ENCODE assay signal across 22 cellular contexts in the genomic region with DNA sequence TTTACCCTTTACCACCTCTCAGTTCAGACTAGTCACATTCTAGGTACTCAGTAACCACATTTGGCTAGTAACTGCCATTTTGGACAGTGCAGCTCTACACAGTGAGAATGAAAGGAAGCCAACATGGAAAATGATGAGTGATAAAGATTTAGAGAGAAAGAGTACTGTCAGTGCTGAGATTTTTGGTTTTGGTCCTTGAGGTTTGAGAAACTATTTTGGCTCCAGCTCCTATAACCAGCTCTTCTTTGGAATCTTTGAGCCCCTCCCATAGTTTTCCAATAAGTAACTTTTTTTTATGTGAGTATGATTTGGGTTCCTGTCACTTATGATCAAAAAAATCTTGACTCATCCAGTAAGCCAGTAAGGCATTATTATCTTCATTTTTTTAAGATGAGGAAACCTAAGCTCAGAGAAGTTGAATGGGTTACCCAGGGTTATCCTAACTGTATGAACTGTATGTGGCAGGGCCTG.
A peak's percentile ranks its signal among the peaks of the same experiment; 100 is the strongest.
DNase-seq lines count a peak whose midpoint lies in the region; ATAC-seq and TF ChIP-seq lines count a peak whose summit lies in the region.
"Had no signal": no experiment of that assay in that cellular context is flagged by ENCODE, and none has a peak within 500 bp of the region (broad histone marks: within the 10 kb centered on the region; RNA-seq: fewer than 3 reads in every experiment).

No MANE protein-coding gene starts in this region.

- no peaks in the 10 kb centered on the region for H3K9me3 ChIP-seq in osteoblast (ENCODE audit: low read depth, low read length)
- H3K9me3 ChIP-seq: BE2C, esophagus squamous epithelium, right lobe of liver, SJCRH30 had no signal

- TF ChIP-seq CTCF in osteoblast (IDR thresholded peaks at IDR 0.05; ENCODE audit: extremely low read depth, low read depth, low read length) = no peak

- peak; percentile 96 to 98 for ATAC-seq in activated CD4-positive, CD25-positive, alpha-beta regulatory T cell treated with anti-CD3 and anti-CD28 coated beads, Interleukin-2, amount 50 U/mL, for 24 hours
- ATAC-seq in SK-N-SH treated with all-trans-retinoic acid at 6 μM for 48 hours (peak; percentile 74), GM18870 (IDR thresholded peaks at IDR 0.05; ENCODE audit: unreplicated experiment) (no peak), HG02759 (IDR thresholded peaks at IDR 0.05; ENCODE audit: unreplicated experiment) (no peak)
- ATAC-seq: right lobe of liver had no signal

- H2AFZ ChIP-seq in osteoblast (ENCODE audit: low read length) = no peak overlapping the region

- no peak overlapping the region for H3K4me2 ChIP-seq in osteoblast (ENCODE audit: insufficient read depth, low read length)

- no peaks in the 10 kb centered on the region for H3K36me3 ChIP-seq in osteoblast (ENCODE audit: insufficient read depth, low read length)
- H3K36me3 ChIP-seq: BE2C, esophagus squamous epithelium, right lobe of liver, SJCRH30 had no signal

- DNase-seq in activated CD4-positive, CD25-positive, alpha-beta regulatory T cell (lab: John Stamatoyannopoulos, UW) = no peak
- DNase-seq in GM03348 (ENCODE audit: low spot score) (peak; percentile 60), osteoblast (ENCODE audit: insufficient read length, low spot score, missing footprints) (peak; percentile 58)
- DNase-seq in stimulated activated naive CD4-positive, alpha-beta T cell (lab: John Stamatoyannopoulos, UW) = no peak
- DNase-seq: activated CD4-positive, alpha-beta T cell treated with anti-CD3 and anti-CD28 coated beads for 4 hours; BE2C; cortex of kidney; esophagus squamous epithelium; H9; Karpas-422; NCI-H1092; NCI-H1930; NCI-H526 treated with DMSO at 0.1 percent for 48 hours; right lobe of liver; SJCRH30; stimulated activated CD4-positive, alpha-beta T cell treated with anti-CD3 and anti-CD28 coated beads, Interleukin-15, amount 100 ng/mL, for 24 hours had no signal

- peaks cover 18% of the 10 kb centered on the region for H3K4me1 ChIP-seq in osteoblast (ENCODE audit: insufficient read depth, low read length)
- H3K4me1 ChIP-seq: BE2C, right lobe of liver, SJCRH30 had no signal

- no peaks in the 10 kb centered on the region for H4K20me1 ChIP-seq in osteoblast (ENCODE audit: insufficient read depth, low read length)

- no peaks in the 10 kb centered on the region for H3K79me2 ChIP-seq in osteoblast (ENCODE audit: insufficient read depth, low read length)

- H3K4me3 ChIP-seq in osteoblast (ENCODE audit: insufficient read depth, low read length) = no peak overlapping the region
- H3K4me3 ChIP-seq: esophagus squamous epithelium, lung, right lobe of liver, SJCRH30 had no signal

- H3K27me3 ChIP-seq in osteoblast (ENCODE audit: insufficient read depth, low read length) = no peaks in the 10 kb centered on the region
- H3K27me3 ChIP-seq: BE2C, esophagus squamous epithelium, right lobe of liver, SJCRH30 had no signal

- H3K27ac ChIP-seq in osteoblast (ENCODE audit: low read depth, low read length) = peak overlapping the region; percentile 22
- H3K27ac ChIP-seq: 22Rv1, esophagus squamous epithelium, right lobe of liver, SJCRH30 had no signal

TF ChIP-seq in SK-N-SH treated with all-trans-retinoic acid at 6 μM for 48 hours, 23 proteins besides CTCF, POLR2A, EP300 and RAD21:
- no peak for TF ChIP-seq ZNF8 (CRISPR knock-in tag; IDR thresholded peaks at IDR 0.05)
- TF ChIP-seq SNAI2 (CRISPR knock-in tag; IDR thresholded peaks at IDR 0.05) = no peak
- TF ChIP-seq ZNF565 (CRISPR knock-in tag; conservative IDR thresholded peaks at IDR 0.05; ENCODE audit: low read depth) = no peak
- TF ChIP-seq ISL1 (CRISPR knock-in tag; IDR thresholded peaks at IDR 0.05) = no peak
- no peak for TF ChIP-seq CSDC2 (CRISPR knock-in tag; IDR thresholded peaks at IDR 0.05)
- TF ChIP-seq, protein P1, sequence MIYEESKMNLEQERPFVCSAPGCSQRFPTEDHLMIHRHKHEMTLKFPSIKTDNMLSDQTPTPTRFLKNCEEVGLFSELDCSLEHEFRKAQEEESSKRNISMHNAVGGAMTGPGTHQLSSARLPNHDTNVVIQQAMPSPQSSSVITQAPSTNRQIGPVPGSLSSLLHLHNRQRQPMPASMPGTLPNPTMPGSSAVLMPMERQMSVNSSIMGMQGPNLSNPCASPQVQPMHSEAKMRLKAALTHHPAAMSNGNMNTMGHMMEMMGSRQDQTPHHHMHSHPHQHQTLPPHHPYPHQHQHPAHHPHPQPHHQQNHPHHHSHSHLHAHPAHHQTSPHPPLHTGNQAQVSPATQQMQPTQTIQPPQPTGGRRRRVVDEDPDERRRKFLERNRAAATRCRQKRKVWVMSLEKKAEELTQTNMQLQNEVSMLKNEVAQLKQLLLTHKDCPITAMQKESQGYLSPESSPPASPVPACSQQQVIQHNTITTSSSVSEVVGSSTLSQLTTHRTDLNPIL (CRISPR knock-in tag; IDR thresholded peaks at IDR 0.05; ENCODE audit: low read depth) = no peak
- TF ChIP-seq, protein P2, sequence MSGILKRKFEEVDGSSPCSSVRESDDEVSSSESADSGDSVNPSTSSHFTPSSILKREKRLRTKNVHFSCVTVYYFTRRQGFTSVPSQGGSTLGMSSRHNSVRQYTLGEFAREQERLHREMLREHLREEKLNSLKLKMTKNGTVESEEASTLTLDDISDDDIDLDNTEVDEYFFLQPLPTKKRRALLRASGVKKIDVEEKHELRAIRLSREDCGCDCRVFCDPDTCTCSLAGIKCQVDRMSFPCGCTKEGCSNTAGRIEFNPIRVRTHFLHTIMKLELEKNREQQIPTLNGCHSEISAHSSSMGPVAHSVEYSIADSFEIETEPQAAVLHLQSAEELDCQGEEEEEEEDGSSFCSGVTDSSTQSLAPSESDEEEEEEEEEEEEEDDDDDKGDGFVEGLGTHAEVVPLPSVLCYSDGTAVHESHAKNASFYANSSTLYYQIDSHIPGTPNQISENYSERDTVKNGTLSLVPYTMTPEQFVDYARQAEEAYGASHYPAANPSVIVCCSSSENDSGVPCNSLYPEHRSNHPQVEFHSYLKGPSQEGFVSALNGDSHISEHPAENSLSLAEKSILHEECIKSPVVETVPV (CRISPR knock-in tag; IDR thresholded peaks at IDR 0.05) = no peak
- TF ChIP-seq ZFP30 (CRISPR knock-in tag; IDR thresholded peaks at IDR 0.05) = no peak
- TF ChIP-seq OSR1 (CRISPR knock-in tag; IDR thresholded peaks at IDR 0.05) = no peak
- no peak for TF ChIP-seq ZFP3 (CRISPR knock-in tag; IDR thresholded peaks at IDR 0.05)
- no peak for TF ChIP-seq TOX (CRISPR knock-in tag; IDR thresholded peaks at IDR 0.05; ENCODE audit: borderline replicate concordance)

Comparison
In these comparisons a context has a peak if more than half of its experiments do, and no peak if none do; other contexts are left out.
1. ATAC-seq: peak in activated CD4-positive, CD25-positive, alpha-beta regulatory T cell treated with anti-CD3 and anti-CD28 coated beads, Interleukin-2, amount 50 U/mL, for 24 hours (2 of 2) and SK-N-SH treated with all-trans-retinoic acid at 6 μM for 48 hours (single experiment); none in GM18870 (single experiment) and HG02759 (single experiment).
2. DNase-seq: peak in GM03348 (single experiment) and osteoblast (single experiment); none in activated CD4-positive, CD25-positive, alpha-beta regulatory T cell (0 of 4) and stimulated activated naive CD4-positive, alpha-beta T cell (0 of 6).